In the genomic region with DNA sequence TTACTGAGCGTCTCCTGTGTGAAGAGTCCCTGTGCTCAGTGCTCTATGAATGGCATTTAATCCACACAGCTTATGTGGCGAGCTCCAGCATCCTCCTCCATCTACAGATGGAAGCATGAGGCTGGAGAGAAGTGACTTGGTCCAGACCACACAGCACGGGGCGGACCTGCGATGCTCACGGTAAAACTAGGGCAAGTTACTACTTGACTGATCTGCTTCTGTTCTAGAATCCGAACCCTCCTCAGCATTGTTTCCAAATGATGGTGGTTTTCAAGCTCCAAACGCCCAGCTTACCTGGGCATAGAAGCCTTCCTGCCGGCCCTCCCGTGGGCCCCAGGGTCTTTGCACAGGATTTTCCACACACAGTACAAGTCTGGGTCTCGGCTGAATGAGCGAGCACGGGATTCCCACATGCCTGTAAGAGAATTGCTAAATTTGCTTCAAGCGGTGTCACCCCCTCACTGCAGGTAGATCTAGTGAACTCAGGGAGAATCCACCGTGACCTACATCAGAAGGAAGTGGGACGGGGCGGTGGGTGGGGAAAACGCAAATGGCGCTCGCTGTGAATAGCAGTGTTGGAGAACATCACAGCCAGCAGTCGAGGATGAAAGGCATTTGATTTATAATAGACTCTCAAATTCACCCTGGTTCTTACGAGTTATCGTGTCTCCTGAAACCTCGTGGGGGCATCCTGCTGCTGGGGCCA, we compare ENCODE assay signal across 23 cellular contexts.
DNase-seq lines count a peak whose midpoint lies in the region; ATAC-seq and TF ChIP-seq lines count a peak whose summit lies in the region.
"Had no signal": no experiment of that assay in that cellular context is flagged by ENCODE, and none has a peak within 500 bp of the region (broad histone marks: within the 10 kb centered on the region; RNA-seq: fewer than 3 reads in every experiment).

No MANE protein-coding gene starts in this region.

- no peaks in the 10 kb centered on the region for H3K9me3 ChIP-seq in CD4-positive, alpha-beta T cell (ENCODE audit: control insufficient read depth, low read length)
- no peaks in the 10 kb centered on the region for H3K9me3 ChIP-seq in Caco-2
- no peaks in the 10 kb centered on the region for H3K9me3 ChIP-seq in PC-9 (ENCODE audit: insufficient read depth, low read depth)

- H3K36me3 ChIP-seq in Caco-2 (ENCODE audit: control insufficient read depth, insufficient read depth, low read length) (no peaks in the 10 kb centered on the region), mesendoderm (ENCODE audit: control insufficient read depth, insufficient read depth, low read length) (no peaks in the 10 kb centered on the region), PC-9 (ENCODE audit: low read depth) (no peaks in the 10 kb centered on the region)
- H3K36me3 ChIP-seq: cardiac muscle cell had no signal

- H3K9me3 Mint-ChIP-seq in CD4-positive, alpha-beta T cell, result no peaks in the 10 kb centered on the region
- no peaks in the 10 kb centered on the region for H3K9me3 Mint-ChIP-seq in Caco-2 (ENCODE audit: unreplicated experiment)
- H3K9me3 Mint-ChIP-seq: stimulated activated naive B cell treated with anti-CD40 and anti-IgM and Interleukin-4, amounts not matched to agents 10 μg/mL and 1 μg/mL and 100 μg/mL, for 72 hours had no signal

- H3F3A ChIP-seq in PC-9 (ENCODE audit: insufficient read depth, low read depth), result no peaks in the 10 kb centered on the region; the same call in 1 of the 2 replicates

- no peak overlapping the region for H4K8ac ChIP-seq in mesendoderm (ENCODE audit: low read depth, low read length)

- no peak overlapping the region for H2BK15ac ChIP-seq in mesendoderm (replicated peaks; ENCODE audit: low read depth)

- H3K56ac ChIP-seq in mesendoderm (ENCODE audit: low read length), result no peak overlapping the region

- WGBS in mesendoderm (ENCODE audit: extremely low coverage, insufficient coverage, low lambda C conversion rate), result no CpG with 5 or more reads among the region's 24 CpGs

- intact Hi-C loops in CD4-positive, alpha-beta T cell (cut with DNase I, micrococcal nuclease), result no loop called here
- intact Hi-C loops in Caco-2 (cut with micrococcal nuclease; ENCODE audit: unreplicated experiment), result no loop called here
- intact Hi-C loops in PC-9 (cut with micrococcal nuclease; ENCODE audit: unreplicated experiment), result no loop called here

- no peak overlapping the region for H3K18ac ChIP-seq in mesendoderm (ENCODE audit: low read length)

- no peaks in the 10 kb centered on the region for H3K27me3 ChIP-seq in CD4-positive, alpha-beta T cell (ENCODE audit: control insufficient read depth, insufficient read depth, low read length)
- H3K27me3 ChIP-seq in Caco-2 (replicated peaks; ENCODE audit: control insufficient read depth, insufficient read depth, low read length) (no peaks in the 10 kb centered on the region), mesendoderm (ENCODE audit: insufficient read depth, low read length, poor library complexity) (no peaks in the 10 kb centered on the region), PC-9 (ENCODE audit: insufficient read depth, low read depth) (no peaks in the 10 kb centered on the region)
- H3K27me3 ChIP-seq: cardiac muscle cell had no signal

- POLR2A ChIA-PET in CD4-positive, alpha-beta T cell (lab: Charles Lee), result no interaction called here
- POLR2A ChIA-PET in Caco-2 (lab: Charles Lee), result no interaction called here
- POLR2A ChIA-PET in PC-9 (lab: Charles Lee; ENCODE audit: unreplicated experiment), result interaction anchor here (0.6 kb wide), 1 partner anchor 36 kb away, joined by 6 read pairs; no protein-coding TSS in a partner anchor

- H3K27ac Mint-ChIP-seq in CD4-positive, alpha-beta T cell, result peak overlapping the region; percentile 30
- peak overlapping the region; percentile 27 for H3K27ac Mint-ChIP-seq in Caco-2 (ENCODE audit: unreplicated experiment)

- no peak overlapping the region for H3K4me3 ChIP-seq in Caco-2 (ENCODE audit: low read depth, low read length)
- H3K4me3 ChIP-seq in mesendoderm (ENCODE audit: low read length), result no peak overlapping the region
- H3K4me3 ChIP-seq in PC-9, result no peak overlapping the region
- H3K4me3 ChIP-seq: cardiac muscle cell, lung had no signal

- peaks cover 70% of the 10 kb centered on the region for H3K4me1 ChIP-seq in Caco-2
- H3K4me1 ChIP-seq in mesendoderm (ENCODE audit: control insufficient read depth, low read depth, low read length), result no peaks in the 10 kb centered on the region
- H3K4me1 ChIP-seq in PC-9 (replicated peaks; ENCODE audit: insufficient read depth), result no peaks in the 10 kb centered on the region
- H3K4me1 ChIP-seq: parathyroid adenoma had no signal

- ATAC-seq in CD4-positive, alpha-beta T cell (ENCODE audit: poor library complexity), result no peak
- ATAC-seq in GM18909 (IDR thresholded peaks at IDR 0.05; ENCODE audit: poor library complexity, unreplicated experiment), result no peak
- no peak for ATAC-seq in omental fat pad (ENCODE audit: low FRiP score)

- peak overlapping the region; percentile 9 for H3K23ac ChIP-seq in mesendoderm (ENCODE audit: low read length)

- no peak overlapping the region for H3K4me3 Mint-ChIP-seq in CD4-positive, alpha-beta T cell
- no peak overlapping the region for H3K4me3 Mint-ChIP-seq in Caco-2 (ENCODE audit: unreplicated experiment)
- H3K4me3 Mint-ChIP-seq: stimulated activated naive B cell treated with anti-CD40 and anti-IgM and Interleukin-4, amounts not matched to agents 10 μg/mL and 1 μg/mL and 100 μg/mL, for 72 hours had no signal

- H3K79me1 ChIP-seq in mesendoderm (ENCODE audit: low read length), result peaks cover 59% of the 10 kb centered on the region

- H2BK5ac ChIP-seq in mesendoderm (ENCODE audit: low read length), result no peak overlapping the region

- no peak overlapping the region for H2AK5ac ChIP-seq in mesendoderm (ENCODE audit: low read length)

- DNase-seq in CD4-positive, alpha-beta T cell, result no peak
- DNase-seq in Caco-2, result no peak
- DNase-seq in caudate nucleus (lab: John Stamatoyannopoulos, UW), result peak in 40 of 61 donors; percentile 7 to 86 (median 41)
- no peak for DNase-seq in mesendoderm
- no peak for DNase-seq in DMS 273 treated with DMSO at 0.1 percent for 48 hours (lab: John Stamatoyannopoulos, UW)
- DNase-seq in omental fat pad (ENCODE audit: low spot score), result no peak
- DNase-seq in PC-9, result no peak
- DNase-seq: activated CD4-positive, alpha-beta T cell treated with anti-CD3 and anti-CD28 coated beads for 48 hours; activated CD8-positive, alpha-beta memory T cell treated with anti-CD3 and anti-CD28 coated beads, Interleukin-2, amount 50 U/mL, for 4 hours; activated effector memory CD4-positive, alpha-beta T cell treated with anti-CD3 and anti-CD28 coated beads, Interleukin-2, amount 50 U/mL, for 16 hours; amniotic stem cell; hippocampal formation; NCI-H1417; NCI-H2171 treated with DMSO at 0.1 percent for 48 hours; NCI-H69; SHP77 treated with DMSO at 0.1 percent for 48 hours; stimulated activated naive B cell treated with anti-CD40 and anti-IgM and Interleukin-4, amounts not matched to agents 10 μg/mL and 1 μg/mL and 100 μg/mL, for 72 hours; T-helper 1 cell had no signal

- H3K4me2 ChIP-seq in mesendoderm (ENCODE audit: low read length) (no peak overlapping the region), PC-9 (no peak overlapping the region)

- H3K27me3 Mint-ChIP-seq in CD4-positive, alpha-beta T cell, result no peaks in the 10 kb centered on the region
- H3K27me3 Mint-ChIP-seq in Caco-2 (ENCODE audit: insufficient read depth, unreplicated experiment), result no peaks in the 10 kb centered on the region
- H3K27me3 Mint-ChIP-seq: stimulated activated naive B cell treated with anti-CD40 and anti-IgM and Interleukin-4, amounts not matched to agents 10 μg/mL and 1 μg/mL and 100 μg/mL, for 72 hours had no signal

- H3K9me2 ChIP-seq in PC-9 (ENCODE audit: insufficient read depth), result no peaks in the 10 kb centered on the region

- BruUV-seq in Caco-2 (replicated peaks; lab: Mats Ljungman, UMichigan) (no TSS peak), PC-9 (replicated peaks; lab: Mats Ljungman, UMichigan) (no TSS peak)

- no peak overlapping the region for H3K27ac ChIP-seq in CD4-positive, alpha-beta T cell (ENCODE audit: low read depth, low read length)
- no peak overlapping the region for H3K27ac ChIP-seq in caudate nucleus (ENCODE audit: low read depth, low read length)
- no peak overlapping the region for H3K27ac ChIP-seq in mesendoderm (ENCODE audit: low read depth, low read length)
- no peak overlapping the region for H3K27ac ChIP-seq in PC-9
- H3K27ac ChIP-seq: cardiac muscle cell, epithelial cell of prostate, parathyroid adenoma had no signal

- no peak for TF ChIP-seq CTCF in CD4-positive, alpha-beta T cell (IDR thresholded peaks at IDR 0.05)
- TF ChIP-seq CTCF in Caco-2 (IDR thresholded peaks at IDR 0.05; ENCODE audit: insufficient read depth in 1 of 2, low read depth in 1 of 2, low read length in 1 of 2, severe bottlenecking in 1 of 2, unreplicated experiment in 1 of 2), result no peak
- no peak for TF ChIP-seq CTCF in omental fat pad (IDR thresholded peaks at IDR 0.05)
- TF ChIP-seq CTCF in PC-9 (conservative IDR thresholded peaks at IDR 0.05), result no peak

- no peak overlapping the region for H4K5ac ChIP-seq in mesendoderm (ENCODE audit: low read length)

- no peak overlapping the region for H3K4ac ChIP-seq in mesendoderm (ENCODE audit: low read depth, low read length)

- no peaks in the 10 kb centered on the region for H3K36me3 Mint-ChIP-seq in CD4-positive, alpha-beta T cell (ENCODE audit: low read depth)
- peaks cover 6% of the 10 kb centered on the region for H3K36me3 Mint-ChIP-seq in Caco-2 (ENCODE audit: insufficient read depth, unreplicated experiment)

- CTCF ChIA-PET in CD4-positive, alpha-beta T cell (lab: Charles Lee), result no interaction called here
- CTCF ChIA-PET in Caco-2 (lab: Charles Lee), result interaction anchor here (0.6 kb wide), 1 partner anchor 40 kb away, joined by 5 read pairs; no protein-coding TSS in a partner anchor
- CTCF ChIA-PET in PC-9 (lab: Charles Lee), result no interaction called here

- H3K79me2 ChIP-seq in mesendoderm (ENCODE audit: control insufficient read depth, insufficient read depth, low read length), result peaks cover 43% of the 10 kb centered on the region
- H3K79me2 ChIP-seq in PC-9 (ENCODE audit: low read depth), result peaks cover 96% of the 10 kb centered on the region

- H4K20me1 ChIP-seq in PC-9 (ENCODE audit: insufficient read depth), result peaks cover 50% of the 10 kb centered on the region

- no peak overlapping the region for H3K9ac ChIP-seq in mesendoderm (ENCODE audit: low read length)
- H3K9ac ChIP-seq: parathyroid adenoma had no signal

- H3K4me1 Mint-ChIP-seq in CD4-positive, alpha-beta T cell (ENCODE audit: low read depth), result peaks cover 74% of the 10 kb centered on the region
- peaks cover 67% of the 10 kb centered on the region for H3K4me1 Mint-ChIP-seq in Caco-2 (ENCODE audit: low read depth, unreplicated experiment)

- H2BK120ac ChIP-seq in mesendoderm (ENCODE audit: low read depth, low read length), result no peak overlapping the region

- no peak overlapping the region for H2AFZ ChIP-seq in PC-9
- H2AFZ ChIP-seq: parathyroid adenoma had no signal

Comparison
In these comparisons a context has a peak if more than half of its experiments do, and no peak if none do; other contexts are left out.
1. DNase-seq: peak in caudate nucleus (40 of 61); none in CD4-positive, alpha-beta T cell (0 of 10), Caco-2 (0 of 2), mesendoderm (single experiment), DMS 273 treated with DMSO at 0.1 percent for 48 hours (single experiment), omental fat pad (single experiment) and PC-9 (0 of 2).